28 cellular contexts compared by ENCODE assay signal in the genomic region with DNA sequence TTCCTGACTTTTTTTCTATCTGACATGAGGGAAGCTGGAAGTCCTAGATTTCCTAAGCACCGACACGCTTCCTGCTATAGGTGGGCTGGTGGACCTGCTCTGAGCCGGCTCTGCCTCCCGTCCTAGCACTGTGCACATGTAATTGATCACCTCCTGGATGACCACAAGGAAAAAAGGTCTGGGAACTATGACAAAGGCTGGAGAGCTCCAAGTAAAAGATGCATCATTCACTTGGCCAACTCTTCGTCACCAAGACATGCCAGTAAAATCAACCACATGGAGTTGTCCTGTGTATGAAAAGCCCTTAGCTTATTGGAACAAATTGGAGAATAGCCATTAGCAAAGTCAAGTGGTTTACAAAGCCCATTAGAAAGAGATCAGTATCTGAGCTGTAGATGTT.
DNase-seq lines count a peak whose midpoint lies in the region; ATAC-seq and TF ChIP-seq lines count a peak whose summit lies in the region.
"Had no signal": no experiment of that assay in that cellular context is flagged by ENCODE, and none has a peak within 500 bp of the region (broad histone marks: within the 10 kb centered on the region; RNA-seq: fewer than 3 reads in every experiment).

No MANE protein-coding gene starts in this region.

- peaks cover 0 to 47% (median 28%) of the 10 kb centered on the region in 12 donors for H3K4me1 ChIP-seq in heart left ventricle
- H3K4me1 ChIP-seq in tibial artery = peaks cover 0 to 68% (median 38%) of the 10 kb centered on the region in 4 donors
- peaks cover 2 to 3% of the 10 kb centered on the region in 2 donors for H3K4me1 ChIP-seq in aorta (ENCODE audit: control insufficient read depth in 1 of 2, insufficient read depth in 2 of 2, low read length in 2 of 2)

- H3K9me3 Mint-ChIP-seq in effector memory CD8-positive, alpha-beta T cell = no peaks in the 10 kb centered on the region
- H3K9me3 Mint-ChIP-seq: activated CD4-positive, alpha-beta memory T cell treated with anti-CD3 and anti-CD28 coated beads, Interleukin-2, amount 10 ng/mL, durations not matched to agents 7 days and 5 days; activated naive CD4-positive, alpha-beta T cell treated with anti-CD3 and anti-CD28 coated beads, Interleukin-2, amount 10 ng/mL, durations not matched to agents 7 days and 5 days; dendritic cell treated with granulocyte-macrophage colony-stimulating factor and Interleukin-4, amounts not matched to agents 40 ng/mL and 50 ng/mL, for 4 days; neural crest cell; T-helper 1 cell treated with Interleukin-12 subunit alpha and Interleukin-12 subunit beta and Interleukin-4 antibody, amounts not matched to agents 30 μg/mL and 1 μg/mL, for 36 hours had no signal

- H3K4me1 Mint-ChIP-seq in effector memory CD8-positive, alpha-beta T cell (ENCODE audit: low read depth in 2 of 2) = no peaks in the 10 kb centered on the region
- H3K4me1 Mint-ChIP-seq: activated CD4-positive, alpha-beta memory T cell treated with anti-CD3 and anti-CD28 coated beads, Interleukin-2, amount 10 ng/mL, durations not matched to agents 7 days and 5 days; activated naive CD4-positive, alpha-beta T cell treated with anti-CD3 and anti-CD28 coated beads, Interleukin-2, amount 10 ng/mL, durations not matched to agents 7 days and 5 days; CD4-positive, CD25-positive, alpha-beta regulatory T cell had no signal

- peaks cover 24 to 45% of the 10 kb centered on the region in 2 donors for H3K27me3 Mint-ChIP-seq in effector memory CD8-positive, alpha-beta T cell

- H3K9me3 ChIP-seq in heart left ventricle (no peaks in the 10 kb centered on the region), tibial artery (no peaks in the 10 kb centered on the region), aorta (ENCODE audit: control insufficient read depth, low read length) (no peaks in the 10 kb centered on the region)
- H3K9me3 ChIP-seq: prostate gland, SK-N-SH, vagina had no signal

- ATAC-seq in heart left ventricle (peak in 1 of 4 donors; percentile 3), Right ventricle myocardium inferior (no peak), left ventricle myocardium superior (peak; percentile 2), omental fat pad (ENCODE audit: low FRiP score) (peak; percentile 13), aorta (ENCODE audit: low FRiP score) (no peak)
- ATAC-seq in effector memory CD8-positive, alpha-beta T cell (replicated peaks) = no peak

- H3K27ac ChIP-seq in heart left ventricle (peak overlapping the region in 10 of 12 donors; percentile 4 to 80 (median 51)), tibial artery (peak overlapping the region; percentile 69 to 74), aorta (ENCODE audit: low read depth in 1 of 2, low read length in 2 of 2) (peak overlapping the region in 1 of 2 donors; percentile 67)
- H3K27ac ChIP-seq: 22Rv1, RWPE1 had no signal

- H3K36me3 Mint-ChIP-seq in effector memory CD8-positive, alpha-beta T cell (ENCODE audit: insufficient read depth) = no peaks in the 10 kb centered on the region
- H3K36me3 Mint-ChIP-seq: activated naive CD4-positive, alpha-beta T cell treated with anti-CD3 and anti-CD28 coated beads, Interleukin-2, amount 10 ng/mL, durations not matched to agents 7 days and 5 days; CD4-positive, CD25-positive, alpha-beta regulatory T cell had no signal

- TF ChIP-seq POLR2A in heart left ventricle (IDR thresholded peaks at IDR 0.05) = no peak

- H3K4me3 Mint-ChIP-seq in effector memory CD8-positive, alpha-beta T cell = no peak overlapping the region
- H3K4me3 Mint-ChIP-seq: activated CD4-positive, alpha-beta memory T cell treated with anti-CD3 and anti-CD28 coated beads, Interleukin-2, amount 10 ng/mL, durations not matched to agents 7 days and 5 days; activated naive CD4-positive, alpha-beta T cell treated with anti-CD3 and anti-CD28 coated beads, Interleukin-2, amount 10 ng/mL, durations not matched to agents 7 days and 5 days; CD4-positive, CD25-positive, alpha-beta regulatory T cell; dendritic cell treated with granulocyte-macrophage colony-stimulating factor and Interleukin-4, amounts not matched to agents 40 ng/mL and 50 ng/mL, for 4 days; neural crest cell; T-helper 1 cell treated with Interleukin-12 subunit alpha and Interleukin-12 subunit beta and Interleukin-4 antibody, amounts not matched to agents 30 μg/mL and 1 μg/mL, for 36 hours had no signal

- TF ChIP-seq CTCF in heart left ventricle (IDR thresholded peaks at IDR 0.05) (no peak), omental fat pad (IDR thresholded peaks at IDR 0.05) (no peak), tibial artery (IDR thresholded peaks at IDR 0.05) (no peak)

- H3K36me3 ChIP-seq in heart left ventricle (peaks cover 0 to 6% (median 0%) of the 10 kb centered on the region in 9 donors), tibial artery (peaks cover 0 to 6% (median 0%) of the 10 kb centered on the region in 3 donors), aorta (ENCODE audit: control insufficient read depth in 1 of 2, insufficient read depth in 2 of 2, low read length in 1 of 2) (no peaks in the 10 kb centered on the region)
- H3K36me3 ChIP-seq: cardiac muscle cell, prostate gland, vagina had no signal

- no peak overlapping the region for H3K27ac Mint-ChIP-seq in effector memory CD8-positive, alpha-beta T cell
- H3K27ac Mint-ChIP-seq: activated CD4-positive, alpha-beta memory T cell treated with anti-CD3 and anti-CD28 coated beads, Interleukin-2, amount 10 ng/mL, durations not matched to agents 7 days and 5 days; activated naive CD4-positive, alpha-beta T cell treated with anti-CD3 and anti-CD28 coated beads, Interleukin-2, amount 10 ng/mL, durations not matched to agents 7 days and 5 days; CD4-positive, CD25-positive, alpha-beta regulatory T cell; dendritic cell treated with granulocyte-macrophage colony-stimulating factor and Interleukin-4, amounts not matched to agents 40 ng/mL and 50 ng/mL, for 4 days; T-helper 1 cell treated with Interleukin-12 subunit alpha and Interleukin-12 subunit beta and Interleukin-4 antibody, amounts not matched to agents 30 μg/mL and 1 μg/mL, for 36 hours had no signal

- H3K27me3 ChIP-seq in heart left ventricle (no peaks in the 10 kb centered on the region), tibial artery (no peaks in the 10 kb centered on the region), aorta (ENCODE audit: control insufficient read depth in 1 of 2, insufficient read depth in 2 of 2, low read length in 1 of 2) (no peaks in the 10 kb centered on the region)
- H3K27me3 ChIP-seq: cardiac muscle cell, vagina had no signal

- DNase-seq in heart left ventricle = no peak
- no peak for DNase-seq in Right ventricle myocardium inferior (ENCODE audit: missing footprints)
- no peak for DNase-seq in left ventricle myocardium superior
- no peak for DNase-seq in omental fat pad (ENCODE audit: low spot score)
- DNase-seq in tibial artery = no peak
- no peak for DNase-seq in Ammon's horn (ENCODE audit: low spot score)
- DNase-seq in effector memory CD8-positive, alpha-beta T cell = no peak
- DNase-seq in aorta = no peak
- DNase-seq: activated CD4-positive, alpha-beta memory T cell treated with anti-CD3 and anti-CD28 coated beads, Interleukin-2, amount 10 ng/mL, durations not matched to agents 7 days and 5 days; activated CD4-positive, CD25-positive, alpha-beta regulatory T cell treated with anti-CD3 and anti-CD28 coated beads, Interleukin-2, amount 50 U/mL, for 72 hours; activated CD8-positive, alpha-beta memory T cell treated with anti-CD3 and anti-CD28 coated beads, Interleukin-2, amount 50 U/mL, for 48 hours; activated naive CD4-positive, alpha-beta T cell treated with anti-CD3 and anti-CD28 coated beads, Interleukin-2, amount 10 ng/mL, durations not matched to agents 7 days and 5 days; CD4-positive, CD25-positive, alpha-beta regulatory T cell; MV-4-11; NCI-H146; NCI-H446 treated with DMSO at 0.1 percent for 48 hours; NCI-H82; SK-N-SH; small intestine; stimulated activated CD4-positive, alpha-beta T cell treated with anti-CD3 and anti-CD28 coated beads, Interleukin-1b, Interleukin-23, amount 100 ng/mL, for 48 hours had no signal

- 63 to 72% (median 63%) methylated on average over 5 of the region's 5 CpGs for WGBS in heart left ventricle, 4 donors
- WGBS in aorta, 2 donors = 65 to 75% methylated on average over 5 of the region's 5 CpGs

- intact Hi-C loops in heart left ventricle (cut with DNase I) (loop anchor here in 1 of 10 donors (5.0 kb wide), 1 partner anchor 105 kb away; the partner anchor contains the start of gene ITIH5), Right ventricle myocardium inferior (cut with DNase I) (no loop called here), left ventricle myocardium superior (cut with micrococcal nuclease) (no loop called here), tibial artery (cut with DNase I; ENCODE audit: low total_unique reads) (no loop called here), aorta (cut with DNase I) (no loop called here)

- H3K4me3 ChIP-seq in heart left ventricle (no peak overlapping the region), tibial artery (no peak overlapping the region), aorta (ENCODE audit: low read length in 2 of 2) (no peak overlapping the region)
- H3K4me3 ChIP-seq: cardiac muscle cell, prostate gland, vagina had no signal

Comparison
In these comparisons a context has a peak if more than half of its experiments do, and no peak if none do; other contexts are left out.
1. ATAC-seq: peak in left ventricle myocardium superior (single experiment) and omental fat pad (single experiment); none in Right ventricle myocardium inferior (single experiment), effector memory CD8-positive, alpha-beta T cell (single experiment) and aorta (single experiment).